ENCODE assay signal across 13 cellular contexts in the genomic region with DNA sequence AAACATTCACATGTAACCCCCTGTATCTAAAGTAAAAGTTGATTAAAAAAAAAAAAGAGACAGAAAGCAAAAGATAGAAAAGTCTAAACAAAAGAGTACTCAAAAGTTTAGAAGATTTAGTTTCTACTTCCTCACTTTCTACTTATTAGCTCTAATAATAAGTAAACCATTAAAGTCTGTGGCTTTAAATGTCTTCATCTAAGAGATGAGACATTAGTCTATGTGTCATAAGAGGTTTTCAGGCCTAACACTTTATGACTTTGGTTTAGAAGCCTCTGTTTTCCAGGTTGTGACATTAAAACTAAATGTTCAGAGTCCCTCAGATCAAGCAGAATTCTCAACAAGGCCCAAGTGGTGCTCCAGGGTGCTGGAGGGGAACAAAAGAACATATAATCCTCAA. TPM values are rescaled to one million over a fixed set of nuclear protein-coding genes. Genes with fewer than 3 reads are reported as not detected.
DNase-seq lines count a peak whose midpoint lies in the region; ATAC-seq, FAIRE-seq and TF ChIP-seq lines count a peak whose summit lies in the region.
"Had no signal": no experiment of that assay in that cellular context is flagged by ENCODE, and none has a peak within 500 bp of the region (broad histone marks: within the 10 kb centered on the region; RNA-seq: fewer than 3 reads in every experiment).

No MANE protein-coding gene starts in this region.

- H3K27ac Mint-ChIP-seq in glutamatergic neuron (ENCODE audit: unreplicated experiment) (no peak overlapping the region), neural progenitor cell (no peak overlapping the region), osteocyte (ENCODE audit: unreplicated experiment) (no peak overlapping the region)

- no peak for FAIRE-seq in H54 (lab: Jason Lieb, UNC)
- FAIRE-seq: urothelium cell line had no signal

- no peak overlapping the region for H3K4me3 Mint-ChIP-seq in glutamatergic neuron (ENCODE audit: unreplicated experiment)
- no peak overlapping the region for H3K4me3 Mint-ChIP-seq in neural progenitor cell
- no peak overlapping the region for H3K4me3 Mint-ChIP-seq in osteocyte (ENCODE audit: unreplicated experiment)

- no peak for DNase-seq in glutamatergic neuron
- DNase-seq in neural progenitor cell (ENCODE audit: low spot score) = no peak
- DNase-seq in H54 (ENCODE audit: insufficient read length, low spot score) = no peak
- DNase-seq in osteocyte (ENCODE audit: extremely low spot score, unreplicated experiment) = no peak
- DNase-seq: caudate nucleus, NCI-H1105 treated with DMSO at 0.1 percent for 48 hours had no signal

- H3K27ac ChIP-seq in neural progenitor cell = no peak overlapping the region
- H3K27ac ChIP-seq: esophagus muscularis mucosa had no signal

- H3K79me2 ChIP-seq in neural progenitor cell (ENCODE audit: low read depth) = no peaks in the 10 kb centered on the region

- H3K4me2 ChIP-seq in neural progenitor cell = no peak overlapping the region

- no peak overlapping the region for H3K9ac ChIP-seq in neural progenitor cell

- H3K4me1 Mint-ChIP-seq in glutamatergic neuron (ENCODE audit: low read depth, unreplicated experiment) (no peaks in the 10 kb centered on the region), neural progenitor cell (peaks cover 6% of the 10 kb centered on the region), osteocyte (ENCODE audit: unreplicated experiment) (peaks cover 13% of the 10 kb centered on the region)

- H3K36me3 Mint-ChIP-seq in glutamatergic neuron (ENCODE audit: unreplicated experiment) (no peaks in the 10 kb centered on the region), neural progenitor cell (no peaks in the 10 kb centered on the region), osteocyte (ENCODE audit: unreplicated experiment) (no peaks in the 10 kb centered on the region)

- no peaks in the 10 kb centered on the region for H3K36me3 ChIP-seq in neural progenitor cell
- H3K36me3 ChIP-seq: esophagus muscularis mucosa had no signal

- ATAC-seq in GM19397 (IDR thresholded peaks at IDR 0.05; ENCODE audit: unreplicated experiment) (peak; percentile 83), HG02763 (IDR thresholded peaks at IDR 0.05; ENCODE audit: unreplicated experiment) (peak; percentile 93), HG03442 (IDR thresholded peaks at IDR 0.05; ENCODE audit: unreplicated experiment) (peak; percentile 86)

- no peak for TF ChIP-seq POLR2A in H54 (IDR thresholded peaks at IDR 0.05; ENCODE audit: low read depth, low read length)

- H3K9me3 ChIP-seq in neural progenitor cell (ENCODE audit: low read depth) = no peaks in the 10 kb centered on the region
- H3K9me3 ChIP-seq: esophagus muscularis mucosa had no signal

- no peaks in the 10 kb centered on the region for H3K4me1 ChIP-seq in neural progenitor cell

- H3K9me3 Mint-ChIP-seq in glutamatergic neuron (ENCODE audit: unreplicated experiment) = no peaks in the 10 kb centered on the region
- no peaks in the 10 kb centered on the region for H3K9me3 Mint-ChIP-seq in neural progenitor cell
- H3K9me3 Mint-ChIP-seq in osteocyte (ENCODE audit: unreplicated experiment) = peaks cover 5% of the 10 kb centered on the region

- TF ChIP-seq CTCF in glutamatergic neuron (IDR thresholded peaks at IDR 0.05; ENCODE audit: partially characterized antibody, unreplicated experiment) (no peak), neural progenitor cell (IDR thresholded peaks at IDR 0.05) (no peak), osteocyte (IDR thresholded peaks at IDR 0.05) (no peak)

- no peaks in the 10 kb centered on the region for H4K20me1 ChIP-seq in neural progenitor cell (ENCODE audit: low read depth)

- H3F3A ChIP-seq in neural progenitor cell (ENCODE audit: low read depth) = no peaks in the 10 kb centered on the region

- no peak overlapping the region for H2AFZ ChIP-seq in neural progenitor cell (replicated peaks)

- no peak overlapping the region for H3K4me3 ChIP-seq in neural progenitor cell
- H3K4me3 ChIP-seq: esophagus muscularis mucosa had no signal

- H3K27me3 ChIP-seq in neural progenitor cell = no peaks in the 10 kb centered on the region
- H3K27me3 ChIP-seq: esophagus muscularis mucosa had no signal

- H3K27me3 Mint-ChIP-seq in glutamatergic neuron (ENCODE audit: unreplicated experiment) (no peaks in the 10 kb centered on the region), neural progenitor cell (ENCODE audit: insufficient read depth, low read depth) (no peaks in the 10 kb centered on the region), osteocyte (ENCODE audit: unreplicated experiment) (no peaks in the 10 kb centered on the region)

RNA-seq across cellular contexts. Expression of a gene that starts 42.2 kb away (rescaled TPM):
- total RNA-seq in glutamatergic neuron (ENCODE audit: unreplicated experiment) = not detected
- total RNA-seq in neural progenitor cell (ENCODE audit: low replicate concordance) = 1.5 and 2.5 TPM in 2 replicates
- total RNA-seq in osteocyte = 10.8 and 11.5 TPM in 2 replicates
- total RNA-seq: myocyte; T-helper 1 cell treated with Interleukin-12 subunit alpha and Interleukin-12 subunit beta and Interleukin-4 antibody, amounts not matched to agents 30 ng/mL and 1 ng/mL, for 36 hours had no signal
